ENCODE assay signal across 30 cellular contexts in the genomic region with DNA sequence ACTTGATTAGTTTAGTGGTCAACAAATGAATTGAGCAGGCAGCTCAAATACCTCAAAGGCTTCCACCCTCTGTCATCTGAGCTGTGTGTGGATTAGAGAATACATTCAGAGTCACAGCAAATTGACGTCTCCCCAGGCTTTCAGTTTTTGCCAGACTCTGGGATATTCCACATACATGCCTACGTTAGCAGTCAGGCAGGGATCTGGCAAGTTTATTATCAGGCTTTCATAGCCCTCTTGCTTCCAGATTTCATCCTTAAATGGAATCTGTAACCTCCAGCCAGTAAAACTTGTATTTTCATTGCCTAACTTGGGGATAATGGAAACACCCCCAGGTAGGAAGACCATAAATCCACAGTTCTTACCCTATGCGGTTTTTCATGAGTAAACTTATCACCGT.
"Had no signal": no experiment of that assay in that cellular context is flagged by ENCODE, and none has a peak within 500 bp of the region (broad histone marks: within the 10 kb centered on the region; RNA-seq: fewer than 3 reads in every experiment).

No MANE protein-coding gene starts in this region.

- H3K36me3 ChIP-seq: breast epithelium, right atrium auricular region had no signal

- H3K4me1 Mint-ChIP-seq: activated CD8-positive, alpha-beta memory T cell treated with anti-CD3 and anti-CD28 coated beads, Interleukin-2, amount 10 ng/mL, durations not matched to agents 7 days and 5 days; neural progenitor cell had no signal

- H3K27ac Mint-ChIP-seq: activated CD8-positive, alpha-beta memory T cell treated with anti-CD3 and anti-CD28 coated beads, Interleukin-2, amount 10 ng/mL, durations not matched to agents 7 days and 5 days; activated CD8-positive, alpha-beta T cell treated with anti-CD3 and anti-CD28 coated beads, Interleukin-2, amount 10 ng/mL, durations not matched to agents 7 days and 5 days; neural progenitor cell; T-helper 1 cell treated with Interleukin-12 subunit alpha and Interleukin-12 subunit beta and Interleukin-4 antibody, amounts not matched to agents 30 μg/mL and 1 μg/mL, for 36 hours had no signal

- H3K27me3 Mint-ChIP-seq: activated CD8-positive, alpha-beta memory T cell treated with anti-CD3 and anti-CD28 coated beads, Interleukin-2, amount 10 ng/mL, durations not matched to agents 7 days and 5 days; naive B cell had no signal

- H3K9me2 ChIP-seq: SK-N-SH had no signal

- H3K4me3 Mint-ChIP-seq: activated CD8-positive, alpha-beta memory T cell treated with anti-CD3 and anti-CD28 coated beads, Interleukin-2, amount 10 ng/mL, durations not matched to agents 7 days and 5 days; activated CD8-positive, alpha-beta T cell treated with anti-CD3 and anti-CD28 coated beads, Interleukin-2, amount 10 ng/mL, durations not matched to agents 7 days and 5 days; naive B cell; neural progenitor cell; T-helper 1 cell treated with Interleukin-12 subunit alpha and Interleukin-12 subunit beta and Interleukin-4 antibody, amounts not matched to agents 30 μg/mL and 1 μg/mL, for 36 hours had no signal

- H3K9me3 ChIP-seq: gastrocnemius medialis, SK-N-SH, suprapubic skin, vagina had no signal

- H3K4me1 ChIP-seq: breast epithelium, gastrocnemius medialis, neural progenitor cell, parathyroid adenoma, psoas muscle, right atrium auricular region, suprapubic skin, vagina had no signal

- H2AFZ ChIP-seq: hepatocyte, neural progenitor cell, parathyroid adenoma had no signal

- H3K4me3 ChIP-seq: breast epithelium, gastrocnemius medialis, hepatocyte, neural progenitor cell, psoas muscle, right atrium auricular region, suprapubic skin, vagina had no signal

- H3K27me3 ChIP-seq: breast epithelium, gastrocnemius medialis, hepatocyte, neural progenitor cell, right atrium auricular region, suprapubic skin, vagina had no signal

- H3K9ac ChIP-seq: neural progenitor cell, parathyroid adenoma, SK-N-SH had no signal

- DNase-seq: activated CD4-positive, alpha-beta T cell treated with anti-CD3 and anti-CD28 coated beads for 1 hour; activated CD8-positive, alpha-beta memory T cell treated with anti-CD3 and anti-CD28 coated beads, Interleukin-2, amount 10 ng/mL, durations not matched to agents 7 days and 5 days; activated CD8-positive, alpha-beta T cell treated with anti-CD3 and anti-CD28 coated beads, Interleukin-2, amount 10 ng/mL, durations not matched to agents 7 days and 5 days; activated gamma-delta T cell treated with Interleukin-2 at 50 U/mL for 16 hours; activated naive CD4-positive, alpha-beta T cell treated with anti-CD3 and anti-CD28 coated beads, Interleukin-2, amount 50 U/mL, for 16 hours; amniotic stem cell; central memory CD4-positive, alpha-beta T cell; dermis blood vessel endothelial cell; effector CD4-positive, alpha-beta T cell; gastrocnemius medialis; left cardiac atrium; left ventricle myocardium superior; naive B cell; occipital lobe; psoas muscle; SK-N-SH; stimulated activated CD4-positive, alpha-beta T cell treated with anti-CD3 and anti-CD28 coated beads, Interleukin-15, amount 100 ng/mL, for 24 hours; stimulated activated CD4-positive, alpha-beta T cell treated with anti-CD3 and anti-CD28 coated beads, Interleukin-2, amount 100 ng/mL, for 24 hours; stimulated activated naive CD4-positive, alpha-beta T cell; SW 1271; T-helper 9 cell; trophoblast cell had no signal

- ATAC-seq: activated CD8-positive, alpha-beta memory T cell treated with anti-CD3 and anti-CD28 coated beads, Interleukin-2, amount 10 ng/mL, durations not matched to agents 7 days and 5 days; activated CD8-positive, alpha-beta T cell treated with anti-CD3 and anti-CD28 coated beads, Interleukin-2, amount 10 ng/mL, durations not matched to agents 7 days and 5 days; gastrocnemius medialis; left cardiac atrium; left ventricle myocardium superior; psoas muscle had no signal

- H3K79me2 ChIP-seq: hepatocyte, parathyroid adenoma had no signal

- H3K4me2 ChIP-seq: hepatocyte, neural progenitor cell, SK-N-SH had no signal

- H3K27ac ChIP-seq: breast epithelium, gastrocnemius medialis, hepatocyte, neural progenitor cell, parathyroid adenoma, psoas muscle, right atrium auricular region, suprapubic skin, vagina had no signal
